ENCODE assay signal across 2 cellular contexts in the genomic region with DNA sequence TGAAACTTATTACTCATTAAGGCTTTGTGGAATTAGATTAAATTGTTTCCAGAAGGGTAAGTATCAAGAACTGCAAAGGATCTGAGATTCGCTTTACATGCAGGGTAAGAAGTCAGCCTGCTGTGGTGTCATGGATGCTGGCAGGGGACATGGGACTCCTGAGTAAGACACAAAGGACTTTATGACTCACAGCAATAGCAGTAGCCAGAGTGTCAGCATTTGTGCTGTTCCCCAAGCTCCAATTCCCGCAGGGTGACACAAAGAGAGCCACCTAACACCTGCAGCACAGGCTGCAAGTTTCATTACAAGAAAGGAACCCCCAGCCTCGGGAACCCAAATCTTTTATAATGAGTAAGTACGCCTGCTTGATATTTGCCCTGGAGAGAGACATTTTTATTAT.
TF ChIP-seq lines count a peak whose summit lies in the region.

No MANE protein-coding gene starts in this region.

TF ChIP-seq in GM23338, 12 proteins besides CTCF, POLR2A, EP300 and RAD21 (continued from another document):
- no peak for TF ChIP-seq ZNF331 (CRISPR knock-in tag; IDR thresholded peaks at IDR 0.05; ENCODE audit: low read depth)
- TF ChIP-seq NANOG (IDR thresholded peaks at IDR 0.05; ENCODE audit: borderline replicate concordance), result no peak

TF ChIP-seq in GM12878, 131 proteins besides CTCF, POLR2A, EP300 and RAD21 (continued from another document):
- TF ChIP-seq, protein P1, sequence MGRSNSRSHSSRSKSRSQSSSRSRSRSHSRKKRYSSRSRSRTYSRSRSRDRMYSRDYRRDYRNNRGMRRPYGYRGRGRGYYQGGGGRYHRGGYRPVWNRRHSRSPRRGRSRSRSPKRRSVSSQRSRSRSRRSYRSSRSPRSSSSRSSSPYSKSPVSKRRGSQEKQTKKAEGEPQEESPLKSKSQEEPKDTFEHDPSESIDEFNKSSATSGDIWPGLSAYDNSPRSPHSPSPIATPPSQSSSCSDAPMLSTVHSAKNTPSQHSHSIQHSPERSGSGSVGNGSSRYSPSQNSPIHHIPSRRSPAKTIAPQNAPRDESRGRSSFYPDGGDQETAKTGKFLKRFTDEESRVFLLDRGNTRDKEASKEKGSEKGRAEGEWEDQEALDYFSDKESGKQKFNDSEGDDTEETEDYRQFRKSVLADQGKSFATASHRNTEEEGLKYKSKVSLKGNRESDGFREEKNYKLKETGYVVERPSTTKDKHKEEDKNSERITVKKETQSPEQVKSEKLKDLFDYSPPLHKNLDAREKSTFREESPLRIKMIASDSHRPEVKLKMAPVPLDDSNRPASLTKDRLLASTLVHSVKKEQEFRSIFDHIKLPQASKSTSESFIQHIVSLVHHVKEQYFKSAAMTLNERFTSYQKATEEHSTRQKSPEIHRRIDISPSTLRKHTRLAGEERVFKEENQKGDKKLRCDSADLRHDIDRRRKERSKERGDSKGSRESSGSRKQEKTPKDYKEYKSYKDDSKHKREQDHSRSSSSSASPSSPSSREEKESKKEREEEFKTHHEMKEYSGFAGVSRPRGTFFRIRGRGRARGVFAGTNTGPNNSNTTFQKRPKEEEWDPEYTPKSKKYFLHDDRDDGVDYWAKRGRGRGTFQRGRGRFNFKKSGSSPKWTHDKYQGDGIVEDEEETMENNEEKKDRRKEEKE (IDR thresholded peaks at IDR 0.05), result no peak
- TF ChIP-seq, protein P2, sequence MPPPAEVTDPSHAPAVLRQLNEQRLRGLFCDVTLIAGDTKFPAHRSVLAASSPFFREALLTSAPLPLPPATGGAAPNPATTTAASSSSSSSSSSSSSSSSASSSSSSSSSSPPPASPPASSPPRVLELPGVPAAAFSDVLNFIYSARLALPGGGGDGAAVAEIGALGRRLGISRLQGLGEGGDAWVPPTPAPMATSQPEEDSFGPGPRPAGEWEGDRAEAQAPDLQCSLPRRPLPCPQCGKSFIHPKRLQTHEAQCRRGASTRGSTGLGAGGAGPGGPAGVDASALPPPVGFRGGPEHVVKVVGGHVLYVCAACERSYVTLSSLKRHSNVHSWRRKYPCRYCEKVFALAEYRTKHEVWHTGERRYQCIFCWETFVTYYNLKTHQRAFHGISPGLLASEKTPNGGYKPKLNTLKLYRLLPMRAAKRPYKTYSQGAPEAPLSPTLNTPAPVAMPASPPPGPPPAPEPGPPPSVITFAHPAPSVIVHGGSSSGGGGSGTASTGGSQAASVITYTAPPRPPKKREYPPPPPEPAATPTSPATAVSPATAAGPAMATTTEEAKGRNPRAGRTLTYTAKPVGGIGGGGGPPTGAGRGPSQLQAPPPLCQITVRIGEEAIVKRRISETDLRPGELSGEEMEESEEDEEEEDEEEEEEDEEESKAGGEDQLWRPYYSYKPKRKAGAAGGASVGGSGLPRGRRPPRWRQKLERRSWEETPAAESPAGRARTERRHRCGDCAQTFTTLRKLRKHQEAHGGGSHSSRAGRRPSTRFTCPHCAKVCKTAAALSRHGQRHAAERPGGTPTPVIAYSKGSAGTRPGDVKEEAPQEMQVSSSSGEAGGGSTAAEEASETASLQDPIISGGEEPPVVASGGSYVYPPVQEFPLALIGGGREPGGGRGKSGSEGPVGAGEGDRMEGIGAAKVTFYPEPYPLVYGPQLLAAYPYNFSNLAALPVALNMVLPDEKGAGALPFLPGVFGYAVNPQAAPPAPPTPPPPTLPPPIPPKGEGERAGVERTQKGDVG (CRISPR knock-in tag; IDR thresholded peaks at IDR 0.05), result no peak
- peak; percentile 41; the same call in 1 of the 2 replicates for TF ChIP-seq JUNB (IDR thresholded peaks at IDR 0.05)
- no peak for TF ChIP-seq YBX1 (IDR thresholded peaks at IDR 0.05)
